In genomic region chr11:78230161-78230877, GRCh38 we compare ENCODE assay signal across 1 cellular context.
A peak's percentile ranks its signal among the peaks of the same experiment; 100 is the strongest.
TF ChIP-seq lines count a peak whose summit lies in the region.

No MANE protein-coding gene starts in this region.

TF ChIP-seq in K562, 482 proteins besides CTCF, POLR2A, EP300 and RAD21 (continued from another document and continues in another):
- 0 out of 2 replicates have a peak, but pooled peaks have one; percentile 30 for TF ChIP-seq ZNF395 (CRISPR knock-in tag; IDR thresholded peaks at IDR 0.05)
- TF ChIP-seq PTRF (tag; IDR thresholded peaks at IDR 0.05) = no peak
- TF ChIP-seq MCM7 (IDR thresholded peaks at IDR 0.05) = no peak
- TF ChIP-seq MITF (IDR thresholded peaks at IDR 0.05) = no peak
- TF ChIP-seq ARID1B (IDR thresholded peaks at IDR 0.05) = peak; percentile 41; the same call in 1 of the 2 replicates
- no peak for TF ChIP-seq KDM2B (CRISPR knock-in tag; IDR thresholded peaks at IDR 0.05)
- peak; percentile 49 for TF ChIP-seq PKNOX1 (IDR thresholded peaks at IDR 0.05)
- TF ChIP-seq FOXK1 (CRISPR knock-in tag; IDR thresholded peaks at IDR 0.05; ENCODE audit: borderline replicate concordance) = no peak
- TF ChIP-seq NCOA2 (IDR thresholded peaks at IDR 0.05; ENCODE audit: partially characterized antibody in 2 of 2) = peak in 1 of 2 experiments; percentile 20
- TF ChIP-seq SAFB (IDR thresholded peaks at IDR 0.05; ENCODE audit: borderline replicate concordance, low read depth, low read length) = no peak
- no peak for TF ChIP-seq PCBP2 (IDR thresholded peaks at IDR 0.05; ENCODE audit: low read depth, low read length, poor library complexity, severe bottlenecking)
- no peak for TF ChIP-seq CREB1 (IDR thresholded peaks at IDR 0.05)
- no peak for TF ChIP-seq CREB1 (CRISPR knock-in tag; IDR thresholded peaks at IDR 0.05)
- no peak for TF ChIP-seq RBM25 (IDR thresholded peaks at IDR 0.05; ENCODE audit: low read depth, low read length, severe bottlenecking)
- no peak for TF ChIP-seq SNAPC5 (CRISPR knock-in tag; IDR thresholded peaks at IDR 0.05)
- no peak for TF ChIP-seq ZNF445 (CRISPR knock-in tag; IDR thresholded peaks at IDR 0.05; ENCODE audit: low read depth)
- TF ChIP-seq SOX6 (IDR thresholded peaks at IDR 0.05) = no peak
- no peak for TF ChIP-seq PHTF2 (CRISPR knock-in tag; IDR thresholded peaks at IDR 0.05)
- TF ChIP-seq GABPB2 (CRISPR knock-in tag; conservative IDR thresholded peaks at IDR 0.05) = no peak
- TF ChIP-seq ZNF740 (CRISPR knock-in tag; IDR thresholded peaks at IDR 0.05) = no peak
- TF ChIP-seq ZNF740 (tag; IDR thresholded peaks at IDR 0.05) = no peak
- TF ChIP-seq PRPF4 (IDR thresholded peaks at IDR 0.05; ENCODE audit: insufficient read depth, low read depth, low read length, poor library complexity, severe bottlenecking) = no peak
- 0 out of 2 replicates have a peak, but pooled peaks have one; percentile 19 for TF ChIP-seq ETV1 (tag; conservative IDR thresholded peaks at IDR 0.05; ENCODE audit: low read depth)
- no peak for TF ChIP-seq IRF9 (tag; IDR thresholded peaks at IDR 0.05)
- no peak for TF ChIP-seq CBFA2T2 (conservative IDR thresholded peaks at IDR 0.05)
- TF ChIP-seq USF1 (CRISPR knock-in tag; IDR thresholded peaks at IDR 0.05) = no peak
- no peak for TF ChIP-seq KAT8 (IDR thresholded peaks at IDR 0.05; ENCODE audit: low read depth)
- 0 out of 2 replicates have a peak, but pooled peaks have one; percentile 48 for TF ChIP-seq L3MBTL2 (IDR thresholded peaks at IDR 0.05)
- TF ChIP-seq ETV6 (IDR thresholded peaks at IDR 0.05; ENCODE audit: borderline replicate concordance in 1 of 2, low read depth in 2 of 2, low read length in 1 of 2) = no peak
- TF ChIP-seq ETV6 (CRISPR knock-in tag; IDR thresholded peaks at IDR 0.05; ENCODE audit: borderline replicate concordance) = no peak
- TF ChIP-seq JUND (IDR thresholded peaks at IDR 0.05; ENCODE audit: borderline replicate concordance, low read depth, low read length) = peak; percentile 13; the same call in 1 of the 2 replicates
- TF ChIP-seq JUND (tag; IDR thresholded peaks at IDR 0.05; ENCODE audit: borderline replicate concordance, low read depth, low read length) = 0 out of 3 replicates have a peak, but pooled peaks have one; percentile 9
- no peak for TF ChIP-seq TBL1XR1 (IDR thresholded peaks at IDR 0.05; ENCODE audit: low read length in 2 of 2)
- TF ChIP-seq POLR2AphosphoS5 (IDR thresholded peaks at IDR 0.05; ENCODE audit: control insufficient read depth, insufficient read depth, low read depth, low read length) = no peak
- TF ChIP-seq POLR2H (tag; IDR thresholded peaks at IDR 0.05; ENCODE audit: low read depth) = 0 out of 2 replicates have a peak, but pooled peaks have one; percentile 30
- TF ChIP-seq TCF7 (IDR thresholded peaks at IDR 0.05; ENCODE audit: borderline replicate concordance) = no peak
- TF ChIP-seq FOXP4 (CRISPR knock-in tag; IDR thresholded peaks at IDR 0.05; ENCODE audit: borderline replicate concordance) = no peak
- TF ChIP-seq MLX (CRISPR knock-in tag; conservative IDR thresholded peaks at IDR 0.05) = no peak
- no peak for TF ChIP-seq COPS2 (conservative IDR thresholded peaks at IDR 0.05)
- no peak for TF ChIP-seq MXD1 (CRISPR knock-in tag; IDR thresholded peaks at IDR 0.05; ENCODE audit: borderline replicate concordance, poor library complexity, severe bottlenecking)
- TF ChIP-seq E2F8 (IDR thresholded peaks at IDR 0.05; ENCODE audit: low read depth, partially characterized antibody) = no peak
- TF ChIP-seq TEAD4 (IDR thresholded peaks at IDR 0.05; ENCODE audit: low read length) = no peak
- TF ChIP-seq TEAD4 (CRISPR knock-in tag; IDR thresholded peaks at IDR 0.05; ENCODE audit: borderline replicate concordance) = no peak
- TF ChIP-seq ZBTB2 (IDR thresholded peaks at IDR 0.05) = no peak
- TF ChIP-seq NR0B1 (IDR thresholded peaks at IDR 0.05; ENCODE audit: partially characterized antibody) = no peak
- TF ChIP-seq HMG20A (CRISPR knock-in tag; conservative IDR thresholded peaks at IDR 0.05) = no peak
- TF ChIP-seq RFX1 (IDR thresholded peaks at IDR 0.05) = peak; percentile 52
- no peak for TF ChIP-seq CHD4 (IDR thresholded peaks at IDR 0.05; ENCODE audit: insufficient read depth, insufficient replicate concordance, low read depth, low read length, poor library complexity, severe bottlenecking)
- 0 out of 2 replicates have a peak, but pooled peaks have one; percentile 33 for TF ChIP-seq BACH1 (tag; IDR thresholded peaks at IDR 0.05)
- TF ChIP-seq FOXO4 (CRISPR knock-in tag; IDR thresholded peaks at IDR 0.05) = no peak
